In the genomic region with DNA sequence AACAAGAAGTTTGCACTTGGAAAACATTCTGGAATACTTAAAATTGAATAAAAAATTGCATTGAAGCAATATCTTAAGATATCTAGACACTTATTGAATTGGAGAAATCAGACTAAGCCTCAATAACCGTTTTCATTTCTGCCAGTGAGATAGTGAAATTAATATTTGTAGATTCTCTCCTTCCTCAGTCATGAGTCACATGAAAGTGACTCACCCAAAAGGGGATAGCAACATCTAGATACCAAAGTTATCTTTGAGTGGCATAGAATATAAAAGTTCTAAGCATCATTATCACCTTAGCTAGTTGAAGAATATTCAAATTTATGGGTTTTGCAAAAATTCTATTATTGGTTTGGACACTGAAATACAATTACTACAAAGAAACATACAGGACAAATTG, we compare ENCODE assay signal across 17 cellular contexts.
"Had no signal": no experiment of that assay in that cellular context is flagged by ENCODE, and none has a peak within 500 bp of the region (broad histone marks: within the 10 kb centered on the region; RNA-seq: fewer than 3 reads in every experiment).

No MANE protein-coding gene starts in this region.

- H3K4me1 ChIP-seq: adrenal gland, body of pancreas, thyroid gland, uterus had no signal

- H3K36me3 ChIP-seq: adrenal gland, neutrophil, thyroid gland, uterus had no signal

- DNase-seq: activated CD4-positive, alpha-beta T cell treated with anti-CD3 and anti-CD28 coated beads, Interleukin-2, amount 50 U/mL, for 48 hours; activated naive CD4-positive, alpha-beta T cell treated with anti-CD3 and anti-CD28 coated beads, Interleukin-2, amount 10 ng/mL, durations not matched to agents 7 days and 5 days; activated T-cell treated with anti-CD3 and anti-CD28 coated beads, Interleukin-2, amount 50 U/mL, for 1 hour; adrenal gland; body of pancreas; cortex of kidney; effector CD4-positive, alpha-beta T cell; kidney; left ventricle myocardium superior; natural killer cell; stimulated activated CD4-positive, alpha-beta T cell treated with anti-CD3 and anti-CD28 coated beads, Interleukin-2, amount 100 ng/mL, for 48 hours; stimulated activated naive B cell treated with anti-CD40 and anti-IgM and Interleukin-4, amounts not matched to agents 10 μg/mL and 1 μg/mL and 100 μg/mL, for 72 hours; T-helper 9 cell; thyroid gland; uterus had no signal

- H3K4me3 ChIP-seq: adrenal gland, body of pancreas, thyroid gland, uterus had no signal

- H3K27ac ChIP-seq: adrenal gland, body of pancreas, neutrophil, thyroid gland, uterus had no signal

- ATAC-seq: activated CD4-positive, CD25-positive, alpha-beta regulatory T cell treated with anti-CD3 and anti-CD28 coated beads, Interleukin-2, amount 50 U/mL, for 24 hours; body of pancreas; left ventricle myocardium superior; natural killer cell; stimulated activated naive B cell treated with anti-CD40 and anti-IgM and Interleukin-4, amounts not matched to agents 10 μg/mL and 1 μg/mL and 100 μg/mL, for 72 hours had no signal

- H3K9me3 ChIP-seq: adrenal gland, body of pancreas, neutrophil, thyroid gland, uterus had no signal

- H3K27me3 ChIP-seq: adrenal gland, body of pancreas, neutrophil, thyroid gland, uterus had no signal
